22 cellular contexts compared by ENCODE assay signal in the genomic region with DNA sequence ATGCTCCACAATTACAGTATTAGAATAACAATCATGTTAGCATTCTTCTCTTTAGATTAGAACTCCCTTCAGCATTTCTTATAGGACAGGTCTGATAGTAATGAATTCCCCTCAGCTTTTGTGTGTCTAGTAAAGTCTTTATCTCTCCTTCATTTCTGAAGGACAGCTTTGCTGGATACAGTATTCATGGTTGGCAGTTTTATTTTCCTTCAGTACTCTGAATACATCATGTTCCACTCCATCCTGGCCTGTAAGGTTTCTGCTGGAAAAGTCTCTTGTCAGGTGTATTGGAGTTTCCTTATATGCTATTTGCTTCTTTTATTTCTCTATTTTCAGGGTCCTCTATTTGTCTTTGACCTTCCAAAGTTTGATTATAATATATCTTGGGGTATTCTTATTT. TPM values are rescaled to one million over a fixed set of nuclear protein-coding genes. Genes with fewer than 3 reads are reported as not detected.
"Had no signal": no experiment of that assay in that cellular context is flagged by ENCODE, and none has a peak within 500 bp of the region (broad histone marks: within the 10 kb centered on the region; RNA-seq: fewer than 3 reads in every experiment).

No MANE protein-coding gene starts in this region.

- H3K4me3 ChIP-seq: K562, PC-9, Peyer's patch, SJCRH30 had no signal

- H3K4me3 Mint-ChIP-seq: IgD-negative memory B cell had no signal

- ATAC-seq: K562, Right ventricle myocardium inferior, SK-N-SH treated with all-trans-retinoic acid at 6 μM for 48 hours had no signal

- DNase-seq: MV-4-11, NCI-H1048, NCI-H1105, NCI-H1417, NCI-H1436 treated with DMSO at 0.1 percent for 48 hours, NCI-H1694, NCI-H187 treated with DMSO at 0.1 percent for 48 hours, NCI-H2029 treated with DMSO at 0.1 percent for 48 hours, NCI-H2171 treated with DMSO at 0.1 percent for 48 hours, NCI-H345, NCI-H446 treated with DMSO at 0.1 percent for 48 hours, NCI-H510A treated with DMSO at 0.1 percent for 48 hours, NCI-H526, PC-9, Peyer's patch, SHP77 treated with DMSO at 0.1 percent for 48 hours, SJCRH30 had no signal

- H3K27me3 Mint-ChIP-seq: IgD-negative memory B cell had no signal

RNA-seq across cellular contexts. Expression of a gene that starts 4.0 kb away (rescaled TPM):
- total RNA-seq: LHCN-M2, PC-9, SJCRH30 had no signal
